Comparison of ENCODE assay signal across 1 cellular context in the genomic region with DNA sequence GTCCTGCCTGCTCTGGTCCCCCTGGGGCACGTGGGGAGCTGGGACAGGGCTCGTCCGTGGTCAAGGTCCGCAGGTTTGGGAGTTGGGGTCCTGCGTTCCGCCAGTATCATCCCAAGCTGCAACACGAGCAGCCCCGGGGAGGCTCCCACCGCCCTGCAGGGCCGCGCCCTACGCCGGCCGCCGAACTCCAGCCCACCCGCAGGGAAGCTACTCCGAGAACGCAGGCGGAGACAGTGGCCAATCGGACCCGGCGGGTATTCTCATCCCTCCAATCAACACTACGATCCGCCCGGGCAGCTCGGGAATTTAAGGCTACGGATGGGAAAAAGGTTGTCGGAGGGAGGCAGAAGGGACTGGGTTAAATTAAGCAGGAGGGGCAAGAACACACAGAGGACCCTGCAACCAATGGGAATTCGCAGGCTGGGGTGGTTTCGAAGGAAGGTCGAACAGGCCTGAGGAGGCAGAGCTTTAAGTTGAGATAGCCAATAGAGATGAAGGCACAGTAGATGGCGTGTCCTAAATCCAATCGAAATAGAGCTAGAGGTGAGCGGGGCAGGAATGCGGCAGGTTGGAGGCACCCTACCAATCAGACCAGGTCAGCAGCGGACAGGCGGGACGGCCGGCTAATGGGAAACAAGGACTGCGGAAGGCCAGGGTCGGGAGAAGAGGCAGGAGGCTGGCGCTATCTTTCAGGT.
TF ChIP-seq lines count a peak whose summit lies in the region.

No MANE protein-coding gene starts in this region.

TF ChIP-seq in HEK293, 187 proteins besides CTCF, POLR2A, EP300 and RAD21 (continued from another document and continues in another):
- TF ChIP-seq, protein P1, sequence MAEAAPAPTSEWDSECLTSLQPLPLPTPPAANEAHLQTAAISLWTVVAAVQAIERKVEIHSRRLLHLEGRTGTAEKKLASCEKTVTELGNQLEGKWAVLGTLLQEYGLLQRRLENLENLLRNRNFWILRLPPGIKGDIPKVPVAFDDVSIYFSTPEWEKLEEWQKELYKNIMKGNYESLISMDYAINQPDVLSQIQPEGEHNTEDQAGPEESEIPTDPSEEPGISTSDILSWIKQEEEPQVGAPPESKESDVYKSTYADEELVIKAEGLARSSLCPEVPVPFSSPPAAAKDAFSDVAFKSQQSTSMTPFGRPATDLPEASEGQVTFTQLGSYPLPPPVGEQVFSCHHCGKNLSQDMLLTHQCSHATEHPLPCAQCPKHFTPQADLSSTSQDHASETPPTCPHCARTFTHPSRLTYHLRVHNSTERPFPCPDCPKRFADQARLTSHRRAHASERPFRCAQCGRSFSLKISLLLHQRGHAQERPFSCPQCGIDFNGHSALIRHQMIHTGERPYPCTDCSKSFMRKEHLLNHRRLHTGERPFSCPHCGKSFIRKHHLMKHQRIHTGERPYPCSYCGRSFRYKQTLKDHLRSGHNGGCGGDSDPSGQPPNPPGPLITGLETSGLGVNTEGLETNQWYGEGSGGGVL (tag by site-specific recombination; IDR thresholded peaks at IDR 0.05): no peak
- TF ChIP-seq ZNF837 (tag by site-specific recombination; IDR thresholded peaks at IDR 0.05): no peak
- TF ChIP-seq ZNF843 (tag by site-specific recombination; IDR thresholded peaks at IDR 0.05): no peak
- no peak for TF ChIP-seq ZNF223 (tag by site-specific recombination; IDR thresholded peaks at IDR 0.05)
- TF ChIP-seq ZNF350 (tag by site-specific recombination; IDR thresholded peaks at IDR 0.05): no peak
- no peak for TF ChIP-seq ZNF214 (tag by site-specific recombination; IDR thresholded peaks at IDR 0.05; ENCODE audit: borderline replicate concordance)
- TF ChIP-seq ZNF548 (tag by site-specific recombination; IDR thresholded peaks at IDR 0.05): no peak
- TF ChIP-seq, protein P2, sequence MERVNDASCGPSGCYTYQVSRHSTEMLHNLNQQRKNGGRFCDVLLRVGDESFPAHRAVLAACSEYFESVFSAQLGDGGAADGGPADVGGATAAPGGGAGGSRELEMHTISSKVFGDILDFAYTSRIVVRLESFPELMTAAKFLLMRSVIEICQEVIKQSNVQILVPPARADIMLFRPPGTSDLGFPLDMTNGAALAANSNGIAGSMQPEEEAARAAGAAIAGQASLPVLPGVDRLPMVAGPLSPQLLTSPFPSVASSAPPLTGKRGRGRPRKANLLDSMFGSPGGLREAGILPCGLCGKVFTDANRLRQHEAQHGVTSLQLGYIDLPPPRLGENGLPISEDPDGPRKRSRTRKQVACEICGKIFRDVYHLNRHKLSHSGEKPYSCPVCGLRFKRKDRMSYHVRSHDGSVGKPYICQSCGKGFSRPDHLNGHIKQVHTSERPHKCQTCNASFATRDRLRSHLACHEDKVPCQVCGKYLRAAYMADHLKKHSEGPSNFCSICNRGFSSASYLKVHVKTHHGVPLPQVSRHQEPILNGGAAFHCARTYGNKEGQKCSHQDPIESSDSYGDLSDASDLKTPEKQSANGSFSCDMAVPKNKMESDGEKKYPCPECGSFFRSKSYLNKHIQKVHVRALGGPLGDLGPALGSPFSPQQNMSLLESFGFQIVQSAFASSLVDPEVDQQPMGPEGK (tag by site-specific recombination; IDR thresholded peaks at IDR 0.05): peak; percentile 75
- TF ChIP-seq, protein P3, sequence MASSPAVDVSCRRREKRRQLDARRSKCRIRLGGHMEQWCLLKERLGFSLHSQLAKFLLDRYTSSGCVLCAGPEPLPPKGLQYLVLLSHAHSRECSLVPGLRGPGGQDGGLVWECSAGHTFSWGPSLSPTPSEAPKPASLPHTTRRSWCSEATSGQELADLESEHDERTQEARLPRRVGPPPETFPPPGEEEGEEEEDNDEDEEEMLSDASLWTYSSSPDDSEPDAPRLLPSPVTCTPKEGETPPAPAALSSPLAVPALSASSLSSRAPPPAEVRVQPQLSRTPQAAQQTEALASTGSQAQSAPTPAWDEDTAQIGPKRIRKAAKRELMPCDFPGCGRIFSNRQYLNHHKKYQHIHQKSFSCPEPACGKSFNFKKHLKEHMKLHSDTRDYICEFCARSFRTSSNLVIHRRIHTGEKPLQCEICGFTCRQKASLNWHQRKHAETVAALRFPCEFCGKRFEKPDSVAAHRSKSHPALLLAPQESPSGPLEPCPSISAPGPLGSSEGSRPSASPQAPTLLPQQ (tag by site-specific recombination; IDR thresholded peaks at IDR 0.05): no peak; the same call in 1 of the 2 replicates
- TF ChIP-seq YY2 (tag by site-specific recombination; IDR thresholded peaks at IDR 0.05): no peak
- no peak; the same call in 1 of the 2 replicates for TF ChIP-seq ZFP37 (tag by site-specific recombination; IDR thresholded peaks at IDR 0.05)
- TF ChIP-seq MZF1 (tag by site-specific recombination; IDR thresholded peaks at IDR 0.05; ENCODE audit: borderline replicate concordance): no peak
- TF ChIP-seq ZNF37A (tag by site-specific recombination; IDR thresholded peaks at IDR 0.05): no peak
- TF ChIP-seq ZNF274 (IDR thresholded peaks at IDR 0.05; ENCODE audit: low read length): no peak
- TF ChIP-seq ZNF274 (tag by site-specific recombination; IDR thresholded peaks at IDR 0.05; ENCODE audit: borderline replicate concordance): no peak
- no peak for TF ChIP-seq ZNF157 (tag by site-specific recombination; IDR thresholded peaks at IDR 0.05)
- no peak for TF ChIP-seq ZNF211 (tag by site-specific recombination; IDR thresholded peaks at IDR 0.05; ENCODE audit: low read depth)
- TF ChIP-seq ZNF10 (tag by site-specific recombination; IDR thresholded peaks at IDR 0.05): no peak
- TF ChIP-seq, protein P4, sequence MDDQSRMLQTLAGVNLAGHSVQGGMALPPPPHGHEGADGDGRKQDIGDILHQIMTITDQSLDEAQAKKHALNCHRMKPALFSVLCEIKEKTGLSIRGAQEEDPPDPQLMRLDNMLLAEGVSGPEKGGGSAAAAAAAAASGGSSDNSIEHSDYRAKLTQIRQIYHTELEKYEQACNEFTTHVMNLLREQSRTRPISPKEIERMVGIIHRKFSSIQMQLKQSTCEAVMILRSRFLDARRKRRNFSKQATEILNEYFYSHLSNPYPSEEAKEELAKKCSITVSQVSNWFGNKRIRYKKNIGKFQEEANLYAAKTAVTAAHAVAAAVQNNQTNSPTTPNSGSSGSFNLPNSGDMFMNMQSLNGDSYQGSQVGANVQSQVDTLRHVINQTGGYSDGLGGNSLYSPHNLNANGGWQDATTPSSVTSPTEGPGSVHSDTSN (CRISPR knock-in tag; IDR thresholded peaks at IDR 0.05): peak; percentile 96
- no peak for TF ChIP-seq ZNF670 (tag by site-specific recombination; IDR thresholded peaks at IDR 0.05; ENCODE audit: low read depth)
- TF ChIP-seq REPIN1 (tag by site-specific recombination; IDR thresholded peaks at IDR 0.05; ENCODE audit: low read depth): no peak
- no peak for TF ChIP-seq ZNF560 (tag by site-specific recombination; IDR thresholded peaks at IDR 0.05; ENCODE audit: borderline replicate concordance)
- no peak for TF ChIP-seq ZNF146 (tag by site-specific recombination; IDR thresholded peaks at IDR 0.05)
- no peak for TF ChIP-seq ZNF302 (tag by site-specific recombination; IDR thresholded peaks at IDR 0.05; ENCODE audit: low read depth)
- TF ChIP-seq KLF7 (tag by site-specific recombination; IDR thresholded peaks at IDR 0.05; ENCODE audit: borderline replicate concordance): peak; percentile 94
- TF ChIP-seq ZNF202 (tag by site-specific recombination; IDR thresholded peaks at IDR 0.05; ENCODE audit: borderline replicate concordance): no peak
- no peak for TF ChIP-seq ZNF174 (tag by site-specific recombination; IDR thresholded peaks at IDR 0.05)
- TF ChIP-seq ZNF473 (tag by site-specific recombination; IDR thresholded peaks at IDR 0.05): no peak
- peak; percentile 32; the same call in 1 of the 2 replicates for TF ChIP-seq KLF16 (tag by site-specific recombination; IDR thresholded peaks at IDR 0.05)
- TF ChIP-seq, protein P5, sequence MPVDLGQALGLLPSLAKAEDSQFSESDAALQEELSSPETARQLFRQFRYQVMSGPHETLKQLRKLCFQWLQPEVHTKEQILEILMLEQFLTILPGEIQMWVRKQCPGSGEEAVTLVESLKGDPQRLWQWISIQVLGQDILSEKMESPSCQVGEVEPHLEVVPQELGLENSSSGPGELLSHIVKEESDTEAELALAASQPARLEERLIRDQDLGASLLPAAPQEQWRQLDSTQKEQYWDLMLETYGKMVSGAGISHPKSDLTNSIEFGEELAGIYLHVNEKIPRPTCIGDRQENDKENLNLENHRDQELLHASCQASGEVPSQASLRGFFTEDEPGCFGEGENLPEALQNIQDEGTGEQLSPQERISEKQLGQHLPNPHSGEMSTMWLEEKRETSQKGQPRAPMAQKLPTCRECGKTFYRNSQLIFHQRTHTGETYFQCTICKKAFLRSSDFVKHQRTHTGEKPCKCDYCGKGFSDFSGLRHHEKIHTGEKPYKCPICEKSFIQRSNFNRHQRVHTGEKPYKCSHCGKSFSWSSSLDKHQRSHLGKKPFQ (tag by site-specific recombination; IDR thresholded peaks at IDR 0.05): no peak
- no peak; the same call in 1 of the 2 replicates for TF ChIP-seq ZNF335 (tag by site-specific recombination; conservative IDR thresholded peaks at IDR 0.05)
- peak; percentile 61; the same call in 1 of the 2 replicates for TF ChIP-seq ZNF501 (tag by site-specific recombination; IDR thresholded peaks at IDR 0.05)
- TF ChIP-seq ZNF677 (tag by site-specific recombination; IDR thresholded peaks at IDR 0.05): no peak
- TF ChIP-seq ZIC2 (tag by site-specific recombination; IDR thresholded peaks at IDR 0.05): peak; percentile 91
- no peak for TF ChIP-seq TCF7L2 (IDR thresholded peaks at IDR 0.05; ENCODE audit: borderline replicate concordance, low read depth, low read length)
- no peak for TF ChIP-seq ZNF114 (tag by site-specific recombination; IDR thresholded peaks at IDR 0.05)
- no peak for TF ChIP-seq ZSCAN30 (tag by site-specific recombination; IDR thresholded peaks at IDR 0.05)
- TF ChIP-seq EGR2 (tag by site-specific recombination; IDR thresholded peaks at IDR 0.05; ENCODE audit: low read depth): no peak
- no peak for TF ChIP-seq ZNF292 (tag by site-specific recombination; IDR thresholded peaks at IDR 0.05; ENCODE audit: borderline replicate concordance, low read depth)
- no peak for TF ChIP-seq ZNF544 (tag by site-specific recombination; IDR thresholded peaks at IDR 0.05)
- TF ChIP-seq IKZF3 (tag by site-specific recombination; IDR thresholded peaks at IDR 0.05): peak; percentile 83
- TF ChIP-seq YY1 (tag by site-specific recombination; IDR thresholded peaks at IDR 0.05): no peak
- TF ChIP-seq, protein P6, sequence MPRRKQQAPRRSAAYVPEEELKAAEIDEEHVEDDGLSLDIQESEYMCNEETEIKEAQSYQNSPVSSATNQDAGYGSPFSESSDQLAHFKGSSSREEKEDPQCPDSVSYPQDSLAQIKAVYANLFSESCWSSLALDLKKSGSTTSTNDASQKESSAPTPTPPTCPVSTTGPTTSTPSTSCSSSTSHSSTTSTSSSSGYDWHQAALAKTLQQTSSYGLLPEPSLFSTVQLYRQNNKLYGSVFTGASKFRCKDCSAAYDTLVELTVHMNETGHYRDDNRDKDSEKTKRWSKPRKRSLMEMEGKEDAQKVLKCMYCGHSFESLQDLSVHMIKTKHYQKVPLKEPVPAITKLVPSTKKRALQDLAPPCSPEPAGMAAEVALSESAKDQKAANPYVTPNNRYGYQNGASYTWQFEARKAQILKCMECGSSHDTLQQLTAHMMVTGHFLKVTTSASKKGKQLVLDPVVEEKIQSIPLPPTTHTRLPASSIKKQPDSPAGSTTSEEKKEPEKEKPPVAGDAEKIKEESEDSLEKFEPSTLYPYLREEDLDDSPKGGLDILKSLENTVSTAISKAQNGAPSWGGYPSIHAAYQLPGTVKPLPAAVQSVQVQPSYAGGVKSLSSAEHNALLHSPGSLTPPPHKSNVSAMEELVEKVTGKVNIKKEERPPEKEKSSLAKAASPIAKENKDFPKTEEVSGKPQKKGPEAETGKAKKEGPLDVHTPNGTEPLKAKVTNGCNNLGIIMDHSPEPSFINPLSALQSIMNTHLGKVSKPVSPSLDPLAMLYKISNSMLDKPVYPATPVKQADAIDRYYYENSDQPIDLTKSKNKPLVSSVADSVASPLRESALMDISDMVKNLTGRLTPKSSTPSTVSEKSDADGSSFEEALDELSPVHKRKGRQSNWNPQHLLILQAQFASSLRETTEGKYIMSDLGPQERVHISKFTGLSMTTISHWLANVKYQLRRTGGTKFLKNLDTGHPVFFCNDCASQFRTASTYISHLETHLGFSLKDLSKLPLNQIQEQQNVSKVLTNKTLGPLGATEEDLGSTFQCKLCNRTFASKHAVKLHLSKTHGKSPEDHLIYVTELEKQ (tag by site-specific recombination; IDR thresholded peaks at IDR 0.05; ENCODE audit: borderline replicate concordance): no peak
- TF ChIP-seq ZNF426 (tag by site-specific recombination; IDR thresholded peaks at IDR 0.05): no peak
- TF ChIP-seq ZNF776 (tag by site-specific recombination; IDR thresholded peaks at IDR 0.05; ENCODE audit: borderline replicate concordance): no peak
- peak; percentile 40 for TF ChIP-seq ZNF629 (tag by site-specific recombination; IDR thresholded peaks at IDR 0.05)
- TF ChIP-seq, protein P7, sequence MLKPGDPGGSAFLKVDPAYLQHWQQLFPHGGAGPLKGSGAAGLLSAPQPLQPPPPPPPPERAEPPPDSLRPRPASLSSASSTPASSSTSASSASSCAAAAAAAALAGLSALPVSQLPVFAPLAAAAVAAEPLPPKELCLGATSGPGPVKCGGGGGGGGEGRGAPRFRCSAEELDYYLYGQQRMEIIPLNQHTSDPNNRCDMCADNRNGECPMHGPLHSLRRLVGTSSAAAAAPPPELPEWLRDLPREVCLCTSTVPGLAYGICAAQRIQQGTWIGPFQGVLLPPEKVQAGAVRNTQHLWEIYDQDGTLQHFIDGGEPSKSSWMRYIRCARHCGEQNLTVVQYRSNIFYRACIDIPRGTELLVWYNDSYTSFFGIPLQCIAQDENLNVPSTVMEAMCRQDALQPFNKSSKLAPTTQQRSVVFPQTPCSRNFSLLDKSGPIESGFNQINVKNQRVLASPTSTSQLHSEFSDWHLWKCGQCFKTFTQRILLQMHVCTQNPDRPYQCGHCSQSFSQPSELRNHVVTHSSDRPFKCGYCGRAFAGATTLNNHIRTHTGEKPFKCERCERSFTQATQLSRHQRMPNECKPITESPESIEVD (tag by site-specific recombination; IDR thresholded peaks at IDR 0.05): no peak
- no peak for TF ChIP-seq ZNF48 (tag by site-specific recombination; IDR thresholded peaks at IDR 0.05)
- no peak for TF ChIP-seq ZNF658 (tag by site-specific recombination; IDR thresholded peaks at IDR 0.05)
- TF ChIP-seq GLIS2 (tag by site-specific recombination; IDR thresholded peaks at IDR 0.05): peak; percentile 88
- TF ChIP-seq ZNF19 (tag by site-specific recombination; IDR thresholded peaks at IDR 0.05; ENCODE audit: low read depth): no peak
- TF ChIP-seq, protein P8, sequence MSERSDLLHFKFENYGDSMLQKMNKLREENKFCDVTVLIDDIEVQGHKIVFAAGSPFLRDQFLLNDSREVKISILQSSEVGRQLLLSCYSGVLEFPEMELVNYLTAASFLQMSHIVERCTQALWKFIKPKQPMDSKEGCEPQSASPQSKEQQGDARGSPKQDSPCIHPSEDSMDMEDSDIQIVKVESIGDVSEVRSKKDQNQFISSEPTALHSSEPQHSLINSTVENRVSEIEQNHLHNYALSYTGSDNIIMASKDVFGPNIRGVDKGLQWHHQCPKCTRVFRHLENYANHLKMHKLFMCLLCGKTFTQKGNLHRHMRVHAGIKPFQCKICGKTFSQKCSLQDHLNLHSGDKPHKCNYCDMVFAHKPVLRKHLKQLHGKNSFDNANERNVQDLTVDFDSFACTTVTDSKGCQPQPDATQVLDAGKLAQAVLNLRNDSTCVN (tag by site-specific recombination; optimal IDR thresholded peaks at IDR 0.05): peak; percentile 36
- TF ChIP-seq ZNF558 (tag by site-specific recombination; IDR thresholded peaks at IDR 0.05): no peak
- peak; percentile 86 for TF ChIP-seq ZNF561 (tag by site-specific recombination; IDR thresholded peaks at IDR 0.05; ENCODE audit: borderline replicate concordance)
- TF ChIP-seq ZNF792 (tag by site-specific recombination; IDR thresholded peaks at IDR 0.05): no peak
